In the genomic region with DNA sequence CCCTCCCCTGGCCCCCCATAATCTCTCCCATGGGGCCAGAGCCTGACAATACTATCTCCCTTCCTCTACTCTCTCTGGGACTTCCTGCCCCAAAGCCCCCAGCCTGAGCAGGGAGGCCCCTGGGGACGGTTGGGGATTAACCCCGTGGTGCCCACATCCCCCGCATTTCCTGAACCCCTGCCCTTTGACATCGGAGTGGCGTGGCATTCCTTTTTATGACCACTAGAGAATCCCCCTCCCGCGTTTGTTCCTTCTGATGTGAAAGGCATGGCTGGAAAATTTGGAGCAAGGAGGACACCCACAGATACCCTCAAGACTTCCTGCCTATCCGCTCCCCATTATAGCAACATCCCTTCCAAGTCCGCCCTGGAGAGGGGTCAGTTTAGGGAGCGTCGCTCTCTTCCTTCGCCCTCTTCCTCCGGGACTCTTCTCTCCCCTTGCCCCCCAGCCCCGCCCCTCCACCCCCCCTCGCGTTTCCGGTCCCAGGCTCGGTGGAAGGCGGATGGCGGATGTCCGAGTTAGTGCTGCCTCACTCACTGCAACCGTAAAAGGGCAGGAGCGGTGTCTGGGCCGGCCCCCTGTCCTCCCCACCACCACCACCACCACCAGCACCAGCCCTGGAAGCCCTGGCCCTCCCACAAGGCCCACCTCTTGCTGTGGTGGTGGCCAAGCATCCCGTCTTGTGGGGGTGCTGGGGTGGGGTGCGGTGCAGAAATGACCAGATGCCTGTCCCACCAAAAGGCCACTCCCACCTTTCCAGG, we compare ENCODE assay signal across 8 cellular contexts. TPM values are rescaled to one million over a fixed set of nuclear protein-coding genes. Genes with fewer than 3 reads are reported as not detected.
DNase-seq lines count a peak whose midpoint lies in the region; ATAC-seq, FAIRE-seq and TF ChIP-seq lines count a peak whose summit lies in the region.

No MANE protein-coding gene starts in this region.

- peak overlapping the region; percentile 68 for H3K27ac ChIP-seq in AG04450 (ENCODE audit: low read depth, low read length)
- peak overlapping the region; percentile 92 for H3K27ac ChIP-seq in left ventricle myocardium inferior (replicated peaks)
- peak overlapping the region; percentile 93 to 95 for H3K27ac ChIP-seq in prostate gland

- peak overlapping the region; percentile 95 for H3K27ac Mint-ChIP-seq in activated naive CD8-positive, alpha-beta T cell treated with anti-CD3 and anti-CD28 coated beads, Interleukin-2, amount 10 ng/mL, durations not matched to agents 7 days and 5 days

- under 1% methylated on average over 26 of the region's 26 CpGs for WGBS in prostate gland

- H3K4me1 ChIP-seq in left ventricle myocardium inferior = peaks cover 81% of the 10 kb centered on the region
- peaks cover 17% of the 10 kb centered on the region for H3K4me1 ChIP-seq in prostate gland (replicated peaks)

- no peaks in the 10 kb centered on the region; the same call in 1 of the 2 replicates for H3K9me3 ChIP-seq in AG04450 (ENCODE audit: control insufficient read depth, insufficient read depth, low read length)
- no peaks in the 10 kb centered on the region for H3K9me3 ChIP-seq in left ventricle myocardium inferior (replicated peaks)
- no peaks in the 10 kb centered on the region for H3K9me3 ChIP-seq in prostate gland

- TF ChIP-seq CTCF in AG04450 (IDR thresholded peaks at IDR 0.05; ENCODE audit: low read depth, low read length) = no peak
- no peak for TF ChIP-seq CTCF in left ventricle myocardium inferior (IDR thresholded peaks at IDR 0.05; ENCODE audit: borderline replicate concordance)
- TF ChIP-seq CTCF in prostate gland (IDR thresholded peaks at IDR 0.05) = peak in 1 of 4 experiments; percentile 14

- H3K9me3 Mint-ChIP-seq in activated naive CD8-positive, alpha-beta T cell treated with anti-CD3 and anti-CD28 coated beads, Interleukin-2, amount 10 ng/mL, durations not matched to agents 7 days and 5 days = no peaks in the 10 kb centered on the region

- peak overlapping the region; percentile 98 for H3K4me3 Mint-ChIP-seq in activated naive CD8-positive, alpha-beta T cell treated with anti-CD3 and anti-CD28 coated beads, Interleukin-2, amount 10 ng/mL, durations not matched to agents 7 days and 5 days

- H3K4me1 Mint-ChIP-seq in activated naive CD8-positive, alpha-beta T cell treated with anti-CD3 and anti-CD28 coated beads, Interleukin-2, amount 10 ng/mL, durations not matched to agents 7 days and 5 days = peaks cover 40% of the 10 kb centered on the region

- DNase-seq in AG04450 (ENCODE audit: low read depth, low spot score) (no peak), GM12891 (ENCODE audit: insufficient read length, low spot score) (peak; percentile 75), NCI-H226 (peak; percentile 62), left ventricle myocardium inferior (peak; percentile 83), prostate gland (ENCODE audit: low spot score) (peak; percentile 76)
- peak; percentile 60 for DNase-seq in activated naive CD8-positive, alpha-beta T cell treated with anti-CD3 and anti-CD28 coated beads, Interleukin-2, amount 10 ng/mL, durations not matched to agents 7 days and 5 days

- POLR2A ChIA-PET in AG04450 (lab: Yijun Ruan, JAX) = interaction anchor here (0.5 to 1.6 kb wide), 3 partner anchors 30 to 263 kb away, joined by 3 to 5 read pairs (median 3); no protein-coding TSS in a partner anchor
- POLR2A ChIA-PET in activated naive CD8-positive, alpha-beta T cell treated with anti-CD3 and anti-CD28 coated beads, Interleukin-2, amount 10 ng/mL, durations not matched to agents 7 days and 5 days (lab: Charles Lee) = interaction anchor here (0.9 to 1.9 kb wide), 6 partner anchors 10 to 183 kb away, joined by 3 to 16 read pairs (median 6); a partner anchor contains a TSS

- peaks cover 18% of the 10 kb centered on the region for H3K36me3 Mint-ChIP-seq in activated naive CD8-positive, alpha-beta T cell treated with anti-CD3 and anti-CD28 coated beads, Interleukin-2, amount 10 ng/mL, durations not matched to agents 7 days and 5 days

- no peak for ATAC-seq in activated naive CD8-positive, alpha-beta T cell treated with anti-CD3 and anti-CD28 coated beads, Interleukin-2, amount 10 ng/mL, durations not matched to agents 7 days and 5 days (ENCODE audit: low read depth)
- ATAC-seq in GM18519 (IDR thresholded peaks at IDR 0.05; ENCODE audit: low FRiP score, unreplicated experiment) (no peak), HG02973 (IDR thresholded peaks at IDR 0.05; ENCODE audit: unreplicated experiment) (no peak)

- peak; percentile 84 for FAIRE-seq in GM12891 (lab: Jason Lieb, UNC)

- H3K27me3 Mint-ChIP-seq in activated naive CD8-positive, alpha-beta T cell treated with anti-CD3 and anti-CD28 coated beads, Interleukin-2, amount 10 ng/mL, durations not matched to agents 7 days and 5 days = no peaks in the 10 kb centered on the region

- CTCF ChIA-PET in AG04450 (lab: Charles Lee) = no interaction called here

- H3K27me3 ChIP-seq in AG04450 (ENCODE audit: control insufficient read depth, insufficient read depth, low read length) = no peaks in the 10 kb centered on the region
- H3K27me3 ChIP-seq in left ventricle myocardium inferior (ENCODE audit: low read depth) = no peaks in the 10 kb centered on the region
- no peaks in the 10 kb centered on the region for H3K27me3 ChIP-seq in prostate gland (replicated peaks; ENCODE audit: insufficient read depth)

- H3K36me3 ChIP-seq in left ventricle myocardium inferior = no peaks in the 10 kb centered on the region
- H3K36me3 ChIP-seq in prostate gland = no peaks in the 10 kb centered on the region

- TF ChIP-seq POLR2A in GM12891 (IDR thresholded peaks at IDR 0.05; ENCODE audit: low read depth, low read length) = peak; percentile 76
- peak; percentile 53 for TF ChIP-seq POLR2A in prostate gland (IDR thresholded peaks at IDR 0.05)

- intact Hi-C loops in left ventricle myocardium inferior (cut with micrococcal nuclease) (no loop called here), prostate gland (cut with DNase I) (no loop called here)

- H3K4me3 ChIP-seq in AG04450 (ENCODE audit: low read depth, low read length) = peak overlapping the region; percentile 95
- peak overlapping the region; percentile 100 for H3K4me3 ChIP-seq in left ventricle myocardium inferior
- H3K4me3 ChIP-seq in prostate gland = peak overlapping the region; percentile 82 to 100

TF ChIP-seq in GM12891, 5 proteins besides CTCF, POLR2A, EP300 and RAD21:
- TF ChIP-seq TAF1 (IDR thresholded peaks at IDR 0.05; ENCODE audit: low read depth, low read length) (0 out of 2 replicates have a peak, but pooled peaks have one; percentile 9), POU2F2 (IDR thresholded peaks at IDR 0.05; ENCODE audit: low read depth, low read length) (no peak; the same call in 1 of the 2 replicates), PAX5 (IDR thresholded peaks at IDR 0.05; ENCODE audit: insufficient read depth, low read length, severe bottlenecking) (no peak), SPI1 (IDR thresholded peaks at IDR 0.05; ENCODE audit: low read depth, low read length) (no peak), POLR2AphosphoS5 (IDR thresholded peaks at IDR 0.05; ENCODE audit: low read depth, low read length) (peak; percentile 65; the same call in 1 of the 2 replicates)

RNA-seq across cellular contexts. Expression of a gene that starts 1.8 kb away (rescaled TPM):
- 49.6 and 60.8 TPM in 2 replicates for polyA plus RNA-seq in AG04450 (2011; rRNA removed)
- 55.6 and 60.8 TPM in 2 replicates for polyA minus RNA-seq in AG04450 (2011; rRNA and poly(A)+ RNA removed)
- polyA plus RNA-seq in GM12891 (2012; ENCODE audit: low read depth, missing spikeins) = 65.6 TPM
- total RNA-seq in activated naive CD8-positive, alpha-beta T cell treated with anti-CD3 and anti-CD28 coated beads, Interleukin-2, amount 10 ng/mL, durations not matched to agents 7 days and 5 days = 100 to 1,000 TPM; 166 to 180 TPM
- total RNA-seq in left ventricle myocardium inferior (32.8 TPM), prostate gland (100 to 1,000 TPM in 1 of 2 donors, 10 to 100 TPM in 1; 82.7 to 119 TPM)

RNA-seq across cellular contexts. Expression of a gene that starts 10.9 kb away (rescaled TPM):
- polyA plus RNA-seq in AG04450 (2011; rRNA removed) = 1.5 and 1.8 TPM in 2 replicates
- polyA minus RNA-seq in AG04450 (2011; rRNA and poly(A)+ RNA removed) = not detected in 2 replicates
- polyA plus RNA-seq in GM12891 (2012; ENCODE audit: low read depth, missing spikeins) = 1.4 TPM
- 1 to 10 TPM; 5.8 to 6.1 TPM for total RNA-seq in activated naive CD8-positive, alpha-beta T cell treated with anti-CD3 and anti-CD28 coated beads, Interleukin-2, amount 10 ng/mL, durations not matched to agents 7 days and 5 days
- total RNA-seq in left ventricle myocardium inferior (0.19 TPM), prostate gland (1 to 10 TPM in 1 of 2 donors, under 1 TPM in 1; 0.36 to 1.8 TPM)

RNA-seq across cellular contexts. Expression of a gene that starts 12.3 kb away (rescaled TPM):
- polyA plus RNA-seq in AG04450 (2011; rRNA removed) = 13.6 and 15.5 TPM in 2 replicates
- 9.9 and 17.8 TPM in 2 replicates for polyA minus RNA-seq in AG04450 (2011; rRNA and poly(A)+ RNA removed)
- polyA plus RNA-seq in GM12891 (2012; ENCODE audit: low read depth, missing spikeins) = 5.6 TPM
- 1 to 10 TPM; 3.0 to 3.3 TPM for total RNA-seq in activated naive CD8-positive, alpha-beta T cell treated with anti-CD3 and anti-CD28 coated beads, Interleukin-2, amount 10 ng/mL, durations not matched to agents 7 days and 5 days
- 19.1 TPM for total RNA-seq in left ventricle myocardium inferior
- 10 to 100 TPM in 1 of 2 donors, 1 to 10 TPM in 1; 7.2 to 19.7 TPM for total RNA-seq in prostate gland

RNA-seq across cellular contexts. Expression of a gene that starts 41.3 kb away (rescaled TPM):
- polyA plus RNA-seq in AG04450 (2011; rRNA removed) = 1.3 and 1.7 TPM in 2 replicates
- 12.2 and 19.2 TPM in 2 replicates for polyA minus RNA-seq in AG04450 (2011; rRNA and poly(A)+ RNA removed)
- polyA plus RNA-seq in GM12891 (2012; ENCODE audit: low read depth, missing spikeins) = 6.5 TPM
- 10 to 100 TPM; 68.7 to 69.4 TPM for total RNA-seq in activated naive CD8-positive, alpha-beta T cell treated with anti-CD3 and anti-CD28 coated beads, Interleukin-2, amount 10 ng/mL, durations not matched to agents 7 days and 5 days
- 0.33 TPM for total RNA-seq in left ventricle myocardium inferior
- 1 to 10 TPM; 2.5 to 6.4 TPM for total RNA-seq in prostate gland
